22 cellular contexts compared by ENCODE assay signal in genomic region chr1:209062081-209062480, GRCh38.
"Had no signal": no experiment of that assay in that cellular context is flagged by ENCODE, and none has a peak within 500 bp of the region (broad histone marks: within the 10 kb centered on the region; RNA-seq: fewer than 3 reads in every experiment).

No MANE protein-coding gene starts in this region.

- H3K27me3 Mint-ChIP-seq: stimulated activated naive CD8-positive, alpha-beta T cell treated with anti-CD3 and anti-CD28 coated beads, Interleukin-15, Interleukin-2, amounts not matched to agents 100 ng/mL and 50 ng/mL, for 24 hours had no signal

- H3K4me3 Mint-ChIP-seq: naive B cell; natural killer cell; neural crest cell; stimulated activated effector memory CD8-positive, alpha-beta T cell treated with anti-CD3 and anti-CD28 coated beads, Interleukin-12 subunit alpha, Interleukin-12 subunit beta, amount 100 ng/mL, for 72 hours; stimulated activated naive CD8-positive, alpha-beta T cell treated with anti-CD3 and anti-CD28 coated beads, Interleukin-15, Interleukin-2, amounts not matched to agents 100 ng/mL and 50 ng/mL, for 24 hours had no signal

- H3K9me3 Mint-ChIP-seq: stimulated activated effector memory CD8-positive, alpha-beta T cell treated with anti-CD3 and anti-CD28 coated beads, Interleukin-12 subunit alpha, Interleukin-12 subunit beta, amount 100 ng/mL, for 72 hours; stimulated activated naive CD8-positive, alpha-beta T cell treated with anti-CD3 and anti-CD28 coated beads, Interleukin-15, Interleukin-2, amounts not matched to agents 100 ng/mL and 50 ng/mL, for 24 hours had no signal

- H3K4me1 Mint-ChIP-seq: naive B cell; natural killer cell; stimulated activated effector memory CD8-positive, alpha-beta T cell treated with anti-CD3 and anti-CD28 coated beads, Interleukin-12 subunit alpha, Interleukin-12 subunit beta, amount 100 ng/mL, for 72 hours had no signal

- H3K36me3 Mint-ChIP-seq: naive B cell; natural killer cell; stimulated activated effector memory CD8-positive, alpha-beta T cell treated with anti-CD3 and anti-CD28 coated beads, Interleukin-12 subunit alpha, Interleukin-12 subunit beta, amount 100 ng/mL, for 72 hours had no signal

- H3K27ac Mint-ChIP-seq: naive B cell; natural killer cell; stimulated activated effector memory CD8-positive, alpha-beta T cell treated with anti-CD3 and anti-CD28 coated beads, Interleukin-12 subunit alpha, Interleukin-12 subunit beta, amount 100 ng/mL, for 72 hours; stimulated activated naive CD8-positive, alpha-beta T cell treated with anti-CD3 and anti-CD28 coated beads, Interleukin-15, Interleukin-2, amounts not matched to agents 100 ng/mL and 50 ng/mL, for 24 hours had no signal

- DNase-seq: head of caudate nucleus; hippocampal formation; kidney glomerular epithelial cell; left cardiac atrium; left lung; lower lobe of right lung; mammary epithelial cell; mesenchymal stem cell; naive B cell; natural killer cell; occipital lobe; retina; right cardiac atrium; sigmoid colon; small intestine; spleen; stimulated activated CD4-positive, alpha-beta T cell treated with anti-CD3 and anti-CD28 coated beads, Interleukin-4, amount 100 ng/mL, for 24 hours; stimulated activated naive CD4-positive, alpha-beta T cell; upper lobe of left lung had no signal
